19 cellular contexts compared by ENCODE assay signal in the genomic region with DNA sequence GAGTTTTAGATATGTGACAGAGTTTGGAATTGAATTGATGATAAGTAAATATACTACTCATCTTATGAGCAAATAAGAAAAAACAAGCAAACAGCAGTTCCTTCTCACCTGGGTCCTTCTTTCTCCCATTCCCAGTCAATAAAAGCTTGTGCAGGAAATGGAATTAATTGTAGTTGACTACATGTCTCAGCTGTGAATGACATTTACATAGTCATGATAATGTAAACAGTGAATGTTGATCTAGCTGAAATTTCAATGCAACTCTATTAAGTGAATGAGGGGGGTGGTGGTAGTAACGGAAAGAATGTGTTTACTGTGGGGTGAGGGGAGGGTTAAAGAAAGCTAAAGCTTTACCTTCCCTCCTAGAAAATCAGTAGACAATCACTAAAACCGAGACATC.
DNase-seq lines count a peak whose midpoint lies in the region; ATAC-seq, FAIRE-seq and TF ChIP-seq lines count a peak whose summit lies in the region.
"Had no signal": no experiment of that assay in that cellular context is flagged by ENCODE, and none has a peak within 500 bp of the region (broad histone marks: within the 10 kb centered on the region; RNA-seq: fewer than 3 reads in every experiment).

No MANE protein-coding gene starts in this region.

- intact Hi-C loops in activated CD4-positive, alpha-beta memory T cell treated with anti-CD3 and anti-CD28 coated beads for 36 hours (cut with micrococcal nuclease): no loop called here
- intact Hi-C loops in activated T-helper 2 cell treated with anti-CD3 and anti-CD28 coated beads, Interferon-gamma antibody, Interleukin-2, Interleukin-4, amounts not matched to agents 10 μg/mL and 5 μg/mL and 100 μg/mL, durations not matched to agents 14 hours and 24 hours and 36 hours (cut with micrococcal nuclease): no loop called here
- intact Hi-C loops in left ventricle myocardium inferior (cut with micrococcal nuclease): no loop called here

- H3K27me3 ChIP-seq in left ventricle myocardium inferior (ENCODE audit: low read depth) (no peaks in the 10 kb centered on the region), small intestine (ENCODE audit: control insufficient read depth in 2 of 2, insufficient read depth in 2 of 2, low read length in 2 of 2) (no peaks in the 10 kb centered on the region)
- H3K27me3 ChIP-seq: cardiac muscle cell, foreskin keratinocyte, MG63, right lobe of liver had no signal

- H3K4me3 ChIP-seq in left ventricle myocardium inferior (no peak overlapping the region), small intestine (ENCODE audit: low read depth in 1 of 2, low read length in 2 of 2) (no peak overlapping the region)
- H3K4me3 ChIP-seq: cardiac muscle cell, MG63, right lobe of liver had no signal

- H3K9me3 ChIP-seq in left ventricle myocardium inferior (replicated peaks) (peaks cover 4% of the 10 kb centered on the region), small intestine (ENCODE audit: control insufficient read depth, low read depth) (no peaks in the 10 kb centered on the region)
- H3K9me3 ChIP-seq: neutrophil, right lobe of liver had no signal

- FAIRE-seq in small intestine (lab: Jason Lieb, UNC): no peak
- FAIRE-seq: D721Med had no signal

- no peak for TF ChIP-seq CTCF in left ventricle myocardium inferior (IDR thresholded peaks at IDR 0.05; ENCODE audit: borderline replicate concordance)

- H3K36me3 ChIP-seq in left ventricle myocardium inferior: no peaks in the 10 kb centered on the region
- no peaks in the 10 kb centered on the region for H3K36me3 ChIP-seq in small intestine (ENCODE audit: control insufficient read depth in 2 of 2, insufficient read depth in 2 of 2, low read length in 2 of 2)
- H3K36me3 ChIP-seq: cardiac muscle cell, MG63, neutrophil, right lobe of liver had no signal

- H3K4me1 ChIP-seq in left ventricle myocardium inferior: no peaks in the 10 kb centered on the region
- peaks cover 0 to 2% of the 10 kb centered on the region in 2 donors for H3K4me1 ChIP-seq in small intestine (ENCODE audit: control insufficient read depth in 2 of 2, insufficient read depth in 1 of 2, low read depth in 1 of 2, low read length in 1 of 2)
- H3K4me1 ChIP-seq: right lobe of liver had no signal

- H3K4me1 Mint-ChIP-seq in activated CD4-positive, alpha-beta memory T cell treated with anti-CD3 and anti-CD28 coated beads, Interleukin-2, amount 10 ng/mL, durations not matched to agents 7 days and 5 days: peaks cover 52% of the 10 kb centered on the region
- H3K4me1 Mint-ChIP-seq in activated CD4-positive, alpha-beta memory T cell treated with anti-CD3 and anti-CD28 coated beads for 36 hours (ENCODE audit: low read depth): peaks cover 31% of the 10 kb centered on the region
- H3K4me1 Mint-ChIP-seq in activated T-helper 2 cell treated with anti-CD3 and anti-CD28 coated beads, Interferon-gamma antibody, Interleukin-2, Interleukin-4, amounts not matched to agents 10 μg/mL and 5 μg/mL and 100 μg/mL, durations not matched to agents 14 hours and 24 hours and 36 hours (ENCODE audit: low read depth): peaks cover 39% of the 10 kb centered on the region
- H3K4me1 Mint-ChIP-seq in stimulated activated memory B cell treated with anti-CD40 and anti-IgM and Interleukin-4, amounts not matched to agents 10 μg/mL and 1 μg/mL and 100 μg/mL, for 72 hours: peaks cover 29% of the 10 kb centered on the region

- H3K4me3 Mint-ChIP-seq in activated CD4-positive, alpha-beta memory T cell treated with anti-CD3 and anti-CD28 coated beads, Interleukin-2, amount 10 ng/mL, durations not matched to agents 7 days and 5 days: no peak overlapping the region
- H3K4me3 Mint-ChIP-seq in activated CD4-positive, alpha-beta memory T cell treated with anti-CD3 and anti-CD28 coated beads for 36 hours: no peak overlapping the region
- H3K4me3 Mint-ChIP-seq in activated T-helper 2 cell treated with anti-CD3 and anti-CD28 coated beads, Interferon-gamma antibody, Interleukin-2, Interleukin-4, amounts not matched to agents 10 μg/mL and 5 μg/mL and 100 μg/mL, durations not matched to agents 14 hours and 24 hours and 36 hours (ENCODE audit: low read depth): no peak overlapping the region
- no peak overlapping the region for H3K4me3 Mint-ChIP-seq in stimulated activated memory B cell treated with anti-CD40 and anti-IgM and Interleukin-4, amounts not matched to agents 10 μg/mL and 1 μg/mL and 100 μg/mL, for 72 hours

- CTCF ChIA-PET in activated CD4-positive, alpha-beta memory T cell treated with anti-CD3 and anti-CD28 coated beads, Interleukin-2, amount 10 ng/mL, durations not matched to agents 7 days and 5 days (lab: Charles Lee): interaction anchor here (1.2 to 1.6 kb wide), 2 partner anchors 10 to 63 kb away, joined by 3 to 7 read pairs; no protein-coding TSS in a partner anchor
- CTCF ChIA-PET in activated CD4-positive, alpha-beta memory T cell treated with anti-CD3 and anti-CD28 coated beads for 36 hours (lab: Charles Lee): interaction anchor here (1.1 kb wide), 2 partner anchors 11 to 303 kb away, joined by 3 to 5 read pairs; no protein-coding TSS in a partner anchor

- POLR2A ChIA-PET in activated CD4-positive, alpha-beta memory T cell treated with anti-CD3 and anti-CD28 coated beads, Interleukin-2, amount 10 ng/mL, durations not matched to agents 7 days and 5 days (lab: Charles Lee): interaction anchor here (1.1 to 3.1 kb wide), 3 partner anchors 11 to 76 kb away, joined by 4 to 21 read pairs (median 14); partner anchors contain the start of gene NFKBIZ
- POLR2A ChIA-PET in activated CD4-positive, alpha-beta memory T cell treated with anti-CD3 and anti-CD28 coated beads for 36 hours (lab: Charles Lee): interaction anchor here (1.6 kb wide), 1 partner anchor 11 kb away, joined by 7 read pairs; no protein-coding TSS in a partner anchor

- ATAC-seq in stimulated activated memory B cell treated with anti-CD40 and anti-IgM and Interleukin-4, amounts not matched to agents 10 μg/mL and 1 μg/mL and 100 μg/mL, for 72 hours: no peak
- ATAC-seq in HG03045 (IDR thresholded peaks at IDR 0.05; ENCODE audit: unreplicated experiment): no peak
- ATAC-seq: foreskin keratinocyte had no signal

- no peak for DNase-seq in activated CD4-positive, alpha-beta memory T cell treated with anti-CD3 and anti-CD28 coated beads, Interleukin-2, amount 10 ng/mL, durations not matched to agents 7 days and 5 days
- no peak for DNase-seq in activated CD4-positive, alpha-beta memory T cell treated with anti-CD3 and anti-CD28 coated beads for 36 hours
- DNase-seq in NCI-H2196 (lab: John Stamatoyannopoulos, UW; ENCODE audit: unreplicated experiment) (peak; percentile 26), left ventricle myocardium inferior (no peak), small intestine (no peak)
- no peak for DNase-seq in activated T-helper 2 cell treated with anti-CD3 and anti-CD28 coated beads, Interferon-gamma antibody, Interleukin-2, Interleukin-4, amounts not matched to agents 10 μg/mL and 5 μg/mL and 100 μg/mL, durations not matched to agents 14 hours and 24 hours and 36 hours (ENCODE audit: low spot score)
- DNase-seq: activated CD4-positive, alpha-beta T cell treated with anti-CD3 and anti-CD28 coated beads, Interleukin-2, amount 50 U/mL, for 48 hours; activated effector memory CD4-positive, alpha-beta T cell treated with anti-CD3 and anti-CD28 coated beads, Interleukin-2, amount 50 U/mL, for 16 hours; effector CD8-positive, alpha-beta T cell; foreskin keratinocyte; MG63; NCI-H446; right lobe of liver; stimulated activated CD4-positive, alpha-beta T cell treated with anti-CD3 and anti-CD28 coated beads, Interleukin-4, amount 100 ng/mL, for 24 hours had no signal

- peaks cover 20% of the 10 kb centered on the region for H3K9me3 Mint-ChIP-seq in activated CD4-positive, alpha-beta memory T cell treated with anti-CD3 and anti-CD28 coated beads, Interleukin-2, amount 10 ng/mL, durations not matched to agents 7 days and 5 days
- peaks cover 6% of the 10 kb centered on the region for H3K9me3 Mint-ChIP-seq in activated CD4-positive, alpha-beta memory T cell treated with anti-CD3 and anti-CD28 coated beads for 36 hours
- H3K9me3 Mint-ChIP-seq in activated T-helper 2 cell treated with anti-CD3 and anti-CD28 coated beads, Interferon-gamma antibody, Interleukin-2, Interleukin-4, amounts not matched to agents 10 μg/mL and 5 μg/mL and 100 μg/mL, durations not matched to agents 14 hours and 24 hours and 36 hours: peaks cover 22% of the 10 kb centered on the region
- peaks cover 3% of the 10 kb centered on the region for H3K9me3 Mint-ChIP-seq in stimulated activated memory B cell treated with anti-CD40 and anti-IgM and Interleukin-4, amounts not matched to agents 10 μg/mL and 1 μg/mL and 100 μg/mL, for 72 hours

- peaks cover 22% of the 10 kb centered on the region for H3K27me3 Mint-ChIP-seq in activated CD4-positive, alpha-beta memory T cell treated with anti-CD3 and anti-CD28 coated beads, Interleukin-2, amount 10 ng/mL, durations not matched to agents 7 days and 5 days
- peaks cover 6% of the 10 kb centered on the region for H3K27me3 Mint-ChIP-seq in activated CD4-positive, alpha-beta memory T cell treated with anti-CD3 and anti-CD28 coated beads for 36 hours
- peaks cover 3% of the 10 kb centered on the region for H3K27me3 Mint-ChIP-seq in activated T-helper 2 cell treated with anti-CD3 and anti-CD28 coated beads, Interferon-gamma antibody, Interleukin-2, Interleukin-4, amounts not matched to agents 10 μg/mL and 5 μg/mL and 100 μg/mL, durations not matched to agents 14 hours and 24 hours and 36 hours (ENCODE audit: low read depth)
- no peaks in the 10 kb centered on the region for H3K27me3 Mint-ChIP-seq in stimulated activated memory B cell treated with anti-CD40 and anti-IgM and Interleukin-4, amounts not matched to agents 10 μg/mL and 1 μg/mL and 100 μg/mL, for 72 hours

- WGBS in small intestine, 3 donors: 73 to 88% (median 82%) methylated on average over 2 of the region's 2 CpGs

- H3K36me3 Mint-ChIP-seq in activated CD4-positive, alpha-beta memory T cell treated with anti-CD3 and anti-CD28 coated beads, Interleukin-2, amount 10 ng/mL, durations not matched to agents 7 days and 5 days (ENCODE audit: low read depth): peaks cover 38% of the 10 kb centered on the region
- peaks cover 5% of the 10 kb centered on the region for H3K36me3 Mint-ChIP-seq in activated CD4-positive, alpha-beta memory T cell treated with anti-CD3 and anti-CD28 coated beads for 36 hours
- H3K36me3 Mint-ChIP-seq in activated T-helper 2 cell treated with anti-CD3 and anti-CD28 coated beads, Interferon-gamma antibody, Interleukin-2, Interleukin-4, amounts not matched to agents 10 μg/mL and 5 μg/mL and 100 μg/mL, durations not matched to agents 14 hours and 24 hours and 36 hours (ENCODE audit: low read depth): peaks cover 30% of the 10 kb centered on the region
- H3K36me3 Mint-ChIP-seq in stimulated activated memory B cell treated with anti-CD40 and anti-IgM and Interleukin-4, amounts not matched to agents 10 μg/mL and 1 μg/mL and 100 μg/mL, for 72 hours: peaks cover 6% of the 10 kb centered on the region

- H3K27ac Mint-ChIP-seq in activated CD4-positive, alpha-beta memory T cell treated with anti-CD3 and anti-CD28 coated beads, Interleukin-2, amount 10 ng/mL, durations not matched to agents 7 days and 5 days: peak overlapping the region; percentile 11
- H3K27ac Mint-ChIP-seq in activated CD4-positive, alpha-beta memory T cell treated with anti-CD3 and anti-CD28 coated beads for 36 hours: no peak overlapping the region
- peak overlapping the region; percentile 51 for H3K27ac Mint-ChIP-seq in activated T-helper 2 cell treated with anti-CD3 and anti-CD28 coated beads, Interferon-gamma antibody, Interleukin-2, Interleukin-4, amounts not matched to agents 10 μg/mL and 5 μg/mL and 100 μg/mL, durations not matched to agents 14 hours and 24 hours and 36 hours
- H3K27ac Mint-ChIP-seq in stimulated activated memory B cell treated with anti-CD40 and anti-IgM and Interleukin-4, amounts not matched to agents 10 μg/mL and 1 μg/mL and 100 μg/mL, for 72 hours: peak overlapping the region; percentile 4

- H3K27ac ChIP-seq in left ventricle myocardium inferior (replicated peaks) (no peak overlapping the region), small intestine (ENCODE audit: low read depth in 1 of 2, low read length in 1 of 2) (no peak overlapping the region)
- H3K27ac ChIP-seq: cardiac muscle cell, neutrophil, right lobe of liver had no signal
